In the genomic region with DNA sequence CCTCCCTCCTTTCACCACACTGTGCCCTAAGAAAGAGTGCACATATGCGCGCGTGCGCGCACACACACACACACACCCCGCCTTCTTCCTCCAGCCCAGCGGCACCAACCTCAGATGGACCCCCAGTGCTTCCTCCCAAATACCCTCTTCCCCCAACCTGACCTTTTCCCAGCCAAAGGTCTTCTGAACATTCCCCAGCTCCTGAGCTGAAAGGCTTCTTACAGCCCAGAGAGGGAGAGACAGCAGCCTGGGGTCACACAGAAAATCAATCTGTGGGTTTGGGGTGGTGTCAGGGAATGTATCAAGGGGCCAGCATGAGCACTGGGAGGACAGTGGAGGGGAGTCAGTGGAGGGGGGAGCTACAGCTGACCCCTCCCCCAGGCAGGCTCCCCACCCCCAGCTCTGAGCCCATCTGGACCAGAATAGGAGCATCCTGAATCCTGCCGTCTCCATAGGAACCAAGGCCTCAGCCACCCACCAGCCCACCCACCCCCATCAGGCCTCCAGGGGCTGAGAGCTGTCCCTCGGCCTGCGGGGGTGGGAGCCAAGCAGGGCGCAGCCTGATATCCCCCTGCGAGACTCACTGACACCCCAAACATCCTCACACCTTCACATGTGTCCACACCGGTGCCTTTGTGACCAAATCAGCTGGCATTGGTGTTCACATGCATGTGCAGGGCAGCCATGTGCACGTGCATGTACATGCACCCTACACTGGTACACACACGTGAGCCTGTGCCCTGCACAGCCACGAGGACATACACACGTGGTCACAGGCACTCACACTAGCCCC, we compare ENCODE assay signal across 23 cellular contexts. TPM values are rescaled to one million over a fixed set of nuclear protein-coding genes. Genes with fewer than 3 reads are reported as not detected.
A peak's percentile ranks its signal among the peaks of the same experiment; 100 is the strongest.
DNase-seq lines count a peak whose midpoint lies in the region; ATAC-seq and TF ChIP-seq lines count a peak whose summit lies in the region.
"Had no signal": no experiment of that assay in that cellular context is flagged by ENCODE, and none has a peak within 500 bp of the region (broad histone marks: within the 10 kb centered on the region; RNA-seq: fewer than 3 reads in every experiment).

No MANE protein-coding gene starts in this region.

- POLR2A ChIA-PET in activated CD8-positive, alpha-beta T cell treated with anti-CD3 and anti-CD28 coated beads for 36 hours (lab: Charles Lee) = no interaction called here
- POLR2A ChIA-PET in activated CD8-positive, alpha-beta T cell treated with anti-CD3 and anti-CD28 coated beads, Interleukin-2, amount 10 ng/mL, durations not matched to agents 7 days and 5 days (lab: Charles Lee) = no interaction called here

- no peak overlapping the region for H3K4me3 Mint-ChIP-seq in activated CD8-positive, alpha-beta T cell treated with anti-CD3 and anti-CD28 coated beads for 36 hours
- no peak overlapping the region for H3K4me3 Mint-ChIP-seq in activated CD8-positive, alpha-beta T cell treated with anti-CD3 and anti-CD28 coated beads, Interleukin-2, amount 10 ng/mL, durations not matched to agents 7 days and 5 days
- H3K4me3 Mint-ChIP-seq in activated T-helper 17 cell treated with anti-CD3 and anti-CD28 coated beads, Interleukin-2, amount 50 U/mL, for 72 hours = no peak overlapping the region
- no peak overlapping the region for H3K4me3 Mint-ChIP-seq in CD14-positive monocyte
- H3K4me3 Mint-ChIP-seq: activated CD4-positive, alpha-beta memory T cell treated with anti-CD3 and anti-CD28 coated beads, Interleukin-2, amount 10 ng/mL, durations not matched to agents 7 days and 5 days; activated naive CD4-positive, alpha-beta T cell treated with anti-CD3 and anti-CD28 coated beads for 36 hours; activated T-cell treated with anti-CD3 and anti-CD28 coated beads, Interleukin-2, amount 50 U/mL, for 4 hours; HFFc6; WTC11 had no signal

- H3K9me3 Mint-ChIP-seq in activated CD8-positive, alpha-beta T cell treated with anti-CD3 and anti-CD28 coated beads for 36 hours = no peaks in the 10 kb centered on the region
- no peaks in the 10 kb centered on the region for H3K9me3 Mint-ChIP-seq in activated CD8-positive, alpha-beta T cell treated with anti-CD3 and anti-CD28 coated beads, Interleukin-2, amount 10 ng/mL, durations not matched to agents 7 days and 5 days (ENCODE audit: insufficient read depth)
- H3K9me3 Mint-ChIP-seq in activated T-helper 17 cell treated with anti-CD3 and anti-CD28 coated beads, Interleukin-2, amount 50 U/mL, for 72 hours = no peaks in the 10 kb centered on the region
- no peaks in the 10 kb centered on the region for H3K9me3 Mint-ChIP-seq in CD14-positive monocyte
- H3K9me3 Mint-ChIP-seq: activated CD4-positive, alpha-beta memory T cell treated with anti-CD3 and anti-CD28 coated beads, Interleukin-2, amount 10 ng/mL, durations not matched to agents 7 days and 5 days; activated naive CD4-positive, alpha-beta T cell treated with anti-CD3 and anti-CD28 coated beads for 36 hours; activated T-cell treated with anti-CD3 and anti-CD28 coated beads, Interleukin-2, amount 50 U/mL, for 4 hours; HFFc6 had no signal

- TF ChIP-seq CTCF in activated CD8-positive, alpha-beta T cell treated with anti-CD3 and anti-CD28 coated beads for 36 hours (IDR thresholded peaks at IDR 0.05) = no peak
- TF ChIP-seq CTCF in mucosa of descending colon (IDR thresholded peaks at IDR 0.05) (no peak), upper lobe of right lung (IDR thresholded peaks at IDR 0.05) (no peak), CD14-positive monocyte (IDR thresholded peaks at IDR 0.05) (no peak)

- DNase-seq in activated CD8-positive, alpha-beta T cell treated with anti-CD3 and anti-CD28 coated beads for 36 hours = no peak
- no peak for DNase-seq in activated CD8-positive, alpha-beta T cell treated with anti-CD3 and anti-CD28 coated beads, Interleukin-2, amount 10 ng/mL, durations not matched to agents 7 days and 5 days
- DNase-seq in mucosa of descending colon = no peak
- no peak for DNase-seq in upper lobe of right lung
- no peak for DNase-seq in H7
- DNase-seq in CD14-positive monocyte (ENCODE audit: low spot score) = no peak
- DNase-seq in COLO668 (lab: John Stamatoyannopoulos, UW; ENCODE audit: unreplicated experiment) = no peak
- DNase-seq: activated CD4-positive, alpha-beta memory T cell treated with anti-CD3 and anti-CD28 coated beads, Interleukin-2, amount 10 ng/mL, durations not matched to agents 7 days and 5 days; activated naive CD4-positive, alpha-beta T cell treated with anti-CD3 and anti-CD28 coated beads for 36 hours; activated T-cell treated with anti-CD3 and anti-CD28 coated beads, Interleukin-2, amount 50 U/mL, for 4 hours; central memory CD4-positive, alpha-beta T cell; HFFc6; NCI-H1417 treated with DMSO at 0.1 percent for 48 hours; stimulated activated naive CD4-positive, alpha-beta T cell; transverse colon had no signal

- no peak overlapping the region for H3K27ac ChIP-seq in upper lobe of right lung
- H3K27ac ChIP-seq: pancreas, SJSA1, transverse colon had no signal

- H3K4me1 ChIP-seq in mucosa of descending colon (ENCODE audit: low read depth) (peaks cover 1% of the 10 kb centered on the region), upper lobe of right lung (no peaks in the 10 kb centered on the region)
- H3K4me1 ChIP-seq: pancreas, SJSA1 had no signal

- H3K27me3 ChIP-seq in upper lobe of right lung = peaks cover 5% of the 10 kb centered on the region
- H3K27me3 ChIP-seq in H7 (ENCODE audit: control insufficient read depth, insufficient read depth, low read length) = peaks cover 3% of the 10 kb centered on the region
- H3K27me3 ChIP-seq: pancreas, transverse colon had no signal

- H3K4me1 Mint-ChIP-seq in activated CD8-positive, alpha-beta T cell treated with anti-CD3 and anti-CD28 coated beads for 36 hours (ENCODE audit: low read depth) = peaks cover 5% of the 10 kb centered on the region
- H3K4me1 Mint-ChIP-seq in activated CD8-positive, alpha-beta T cell treated with anti-CD3 and anti-CD28 coated beads, Interleukin-2, amount 10 ng/mL, durations not matched to agents 7 days and 5 days (ENCODE audit: low read depth) = peaks cover 1% of the 10 kb centered on the region
- H3K4me1 Mint-ChIP-seq in activated T-helper 17 cell treated with anti-CD3 and anti-CD28 coated beads, Interleukin-2, amount 50 U/mL, for 72 hours = no peaks in the 10 kb centered on the region
- peaks cover 2% of the 10 kb centered on the region for H3K4me1 Mint-ChIP-seq in CD14-positive monocyte
- H3K4me1 Mint-ChIP-seq: activated CD4-positive, alpha-beta memory T cell treated with anti-CD3 and anti-CD28 coated beads, Interleukin-2, amount 10 ng/mL, durations not matched to agents 7 days and 5 days had no signal

- H3K9me3 ChIP-seq in mucosa of descending colon = no peaks in the 10 kb centered on the region
- no peaks in the 10 kb centered on the region for H3K9me3 ChIP-seq in upper lobe of right lung
- H3K9me3 ChIP-seq: pancreas, SJSA1, transverse colon had no signal

- CTCF ChIA-PET in activated CD8-positive, alpha-beta T cell treated with anti-CD3 and anti-CD28 coated beads for 36 hours (lab: Charles Lee) = interaction anchor here (2.5 kb wide), 1 partner anchor 44 kb away, joined by 8 read pairs; no protein-coding TSS in a partner anchor
- CTCF ChIA-PET in activated CD8-positive, alpha-beta T cell treated with anti-CD3 and anti-CD28 coated beads, Interleukin-2, amount 10 ng/mL, durations not matched to agents 7 days and 5 days (lab: Charles Lee) = no interaction called here

- peak; percentile 13 for ATAC-seq in activated CD8-positive, alpha-beta T cell treated with anti-CD3 and anti-CD28 coated beads for 36 hours
- no peak for ATAC-seq in activated CD8-positive, alpha-beta T cell treated with anti-CD3 and anti-CD28 coated beads, Interleukin-2, amount 10 ng/mL, durations not matched to agents 7 days and 5 days
- peak; percentile 23 for ATAC-seq in activated T-helper 17 cell treated with anti-CD3 and anti-CD28 coated beads, Interleukin-2, amount 50 U/mL, for 72 hours (replicated peaks)
- ATAC-seq in mucosa of descending colon (peak; percentile 4), upper lobe of right lung (peak; percentile 5)
- ATAC-seq: activated T-cell treated with anti-CD3 and anti-CD28 coated beads, Interleukin-2, amount 50 U/mL, for 4 hours had no signal

- no peak overlapping the region for H3K27ac Mint-ChIP-seq in activated CD8-positive, alpha-beta T cell treated with anti-CD3 and anti-CD28 coated beads for 36 hours
- H3K27ac Mint-ChIP-seq in activated CD8-positive, alpha-beta T cell treated with anti-CD3 and anti-CD28 coated beads, Interleukin-2, amount 10 ng/mL, durations not matched to agents 7 days and 5 days = no peak overlapping the region
- H3K27ac Mint-ChIP-seq in activated T-helper 17 cell treated with anti-CD3 and anti-CD28 coated beads, Interleukin-2, amount 50 U/mL, for 72 hours = no peak overlapping the region
- peak overlapping the region in 1 of 7 donors; percentile 9 for H3K27ac Mint-ChIP-seq in CD14-positive monocyte
- H3K27ac Mint-ChIP-seq: activated CD4-positive, alpha-beta memory T cell treated with anti-CD3 and anti-CD28 coated beads, Interleukin-2, amount 10 ng/mL, durations not matched to agents 7 days and 5 days; activated naive CD4-positive, alpha-beta T cell treated with anti-CD3 and anti-CD28 coated beads for 36 hours; HFFc6; WTC11 had no signal

- intact Hi-C loops in activated CD8-positive, alpha-beta T cell treated with anti-CD3 and anti-CD28 coated beads for 36 hours (cut with micrococcal nuclease) = no loop called here
- intact Hi-C loops in mucosa of descending colon (cut with DNase I, micrococcal nuclease) = no loop called here
- intact Hi-C loops in upper lobe of right lung (cut with DNase I) = no loop called here
- intact Hi-C loops in CD14-positive monocyte (cut with micrococcal nuclease) = no loop called here

- H3K36me3 Mint-ChIP-seq in activated CD8-positive, alpha-beta T cell treated with anti-CD3 and anti-CD28 coated beads for 36 hours (ENCODE audit: low read depth) = no peaks in the 10 kb centered on the region
- H3K36me3 Mint-ChIP-seq in activated CD8-positive, alpha-beta T cell treated with anti-CD3 and anti-CD28 coated beads, Interleukin-2, amount 10 ng/mL, durations not matched to agents 7 days and 5 days (ENCODE audit: low read depth) = no peaks in the 10 kb centered on the region
- H3K36me3 Mint-ChIP-seq in activated T-helper 17 cell treated with anti-CD3 and anti-CD28 coated beads, Interleukin-2, amount 50 U/mL, for 72 hours (ENCODE audit: low read depth) = no peaks in the 10 kb centered on the region
- H3K36me3 Mint-ChIP-seq in CD14-positive monocyte = no peaks in the 10 kb centered on the region

- H3K36me3 ChIP-seq in mucosa of descending colon (ENCODE audit: low read depth) (no peaks in the 10 kb centered on the region), upper lobe of right lung (no peaks in the 10 kb centered on the region), H7 (replicated peaks; ENCODE audit: control insufficient read depth, insufficient read depth, low read length) (no peaks in the 10 kb centered on the region)
- H3K36me3 ChIP-seq: pancreas, SJSA1, transverse colon had no signal

- H3K4me3 ChIP-seq in mucosa of descending colon (no peak overlapping the region), upper lobe of right lung (no peak overlapping the region), H7 (ENCODE audit: insufficient read depth, low read depth, low read length) (no peak overlapping the region)
- H3K4me3 ChIP-seq: pancreas, SJSA1, transverse colon had no signal

- no peaks in the 10 kb centered on the region for H3K27me3 Mint-ChIP-seq in activated CD8-positive, alpha-beta T cell treated with anti-CD3 and anti-CD28 coated beads for 36 hours
- H3K27me3 Mint-ChIP-seq in activated CD8-positive, alpha-beta T cell treated with anti-CD3 and anti-CD28 coated beads, Interleukin-2, amount 10 ng/mL, durations not matched to agents 7 days and 5 days (ENCODE audit: low read depth) = peaks cover 8% of the 10 kb centered on the region
- H3K27me3 Mint-ChIP-seq in activated T-helper 17 cell treated with anti-CD3 and anti-CD28 coated beads, Interleukin-2, amount 50 U/mL, for 72 hours = no peaks in the 10 kb centered on the region
- H3K27me3 Mint-ChIP-seq in CD14-positive monocyte (ENCODE audit: low read depth in 3 of 3) = peaks cover 11 to 37% (median 12%) of the 10 kb centered on the region in 3 donors

RNA-seq across cellular contexts. Expression of a gene that starts 5.7 kb away (rescaled TPM):
- total RNA-seq in activated CD8-positive, alpha-beta T cell treated with anti-CD3 and anti-CD28 coated beads for 36 hours = 10 to 100 TPM in 1 of 2 experiments, 1 to 10 TPM in 1; 9.8 to 12.4 TPM
- total RNA-seq in activated CD8-positive, alpha-beta T cell treated with anti-CD3 and anti-CD28 coated beads, Interleukin-2, amount 10 ng/mL, durations not matched to agents 7 days and 5 days = under 1 TPM; 0.26 to 0.47 TPM
- total RNA-seq in activated T-helper 17 cell treated with anti-CD3 and anti-CD28 coated beads, Interleukin-2, amount 50 U/mL, for 72 hours = 10 to 100 TPM in 1 of 2 donors, 1 to 10 TPM in 1; 1.0 to 21.3 TPM
- total RNA-seq in mucosa of descending colon = 1 to 10 TPM; 3.3 to 7.9 (median 6.5) TPM
- total RNA-seq in upper lobe of right lung = 0.26 TPM
- total RNA-seq in H7 (2014; rRNA removed; shearing (Covaris generic)) = 4.4 and 4.5 TPM in 2 replicates
- polyA plus RNA-seq in CD14-positive monocyte = not detected
- total RNA-seq: A172, HFFc6, MCF 10A, SJSA1 had no signal

RNA-seq across cellular contexts. Expression of a gene that starts 19.7 kb away (rescaled TPM):
- 1 to 10 TPM; 1.7 to 1.9 TPM for total RNA-seq in activated CD8-positive, alpha-beta T cell treated with anti-CD3 and anti-CD28 coated beads for 36 hours
- total RNA-seq in activated CD8-positive, alpha-beta T cell treated with anti-CD3 and anti-CD28 coated beads, Interleukin-2, amount 10 ng/mL, durations not matched to agents 7 days and 5 days = under 1 TPM; 0.23 to 0.34 TPM
- 1 to 10 TPM in 1 of 2 donors, under 1 TPM in 1; 0.32 to 1.2 TPM for total RNA-seq in activated T-helper 17 cell treated with anti-CD3 and anti-CD28 coated beads, Interleukin-2, amount 50 U/mL, for 72 hours
- total RNA-seq in mucosa of descending colon (under 1 TPM in 1 of 3 donors, not detected in 2; 0.34 TPM), upper lobe of right lung (not detected)
- 0.33 TPM in 1 of 2 replicates, not detected in the other for total RNA-seq in H7 (2014; rRNA removed; shearing (Covaris generic))
- polyA plus RNA-seq in CD14-positive monocyte = under 1 TPM in 1 of 2 donors, not detected in 1; 0.14 TPM
- total RNA-seq: frontal cortex, MCF 10A, PC-3, SJSA1, transverse colon had no signal

RNA-seq across cellular contexts. Expression of a gene that starts 55.4 kb away (rescaled TPM):
- 100 to 1,000 TPM; 112 to 133 TPM for total RNA-seq in activated CD8-positive, alpha-beta T cell treated with anti-CD3 and anti-CD28 coated beads for 36 hours
- total RNA-seq in activated CD8-positive, alpha-beta T cell treated with anti-CD3 and anti-CD28 coated beads, Interleukin-2, amount 10 ng/mL, durations not matched to agents 7 days and 5 days = 10 to 100 TPM; 79.4 to 82.0 TPM
- total RNA-seq in activated T-helper 17 cell treated with anti-CD3 and anti-CD28 coated beads, Interleukin-2, amount 50 U/mL, for 72 hours = 10 to 100 TPM; 47.4 to 86.9 TPM
- 10 to 100 TPM; 46.4 to 60.6 (median 53.2) TPM for total RNA-seq in mucosa of descending colon
- 55.8 TPM for total RNA-seq in upper lobe of right lung
- 93.9 and 101 TPM in 2 replicates for total RNA-seq in H7 (2014; rRNA removed; shearing (Covaris generic))
- polyA plus RNA-seq in CD14-positive monocyte = 10 to 100 TPM in 1 of 2 donors, 1 to 10 TPM in 1; 7.9 to 13.6 TPM

RNA-seq across cellular contexts. Expression of a gene that starts 55.7 kb away (rescaled TPM):
- total RNA-seq in activated CD8-positive, alpha-beta T cell treated with anti-CD3 and anti-CD28 coated beads for 36 hours = 10 to 100 TPM; 18.5 to 19.1 TPM
- 10 to 100 TPM; 21.0 to 22.6 TPM for total RNA-seq in activated CD8-positive, alpha-beta T cell treated with anti-CD3 and anti-CD28 coated beads, Interleukin-2, amount 10 ng/mL, durations not matched to agents 7 days and 5 days
- 10 to 100 TPM; 14.2 to 23.9 TPM for total RNA-seq in activated T-helper 17 cell treated with anti-CD3 and anti-CD28 coated beads, Interleukin-2, amount 50 U/mL, for 72 hours
- total RNA-seq in mucosa of descending colon = 10 to 100 TPM; 13.0 to 17.0 (median 14.9) TPM
- 16.4 TPM for total RNA-seq in upper lobe of right lung
- 42.3 and 45.9 TPM in 2 replicates for total RNA-seq in H7 (2014; rRNA removed; shearing (Covaris generic))
- polyA plus RNA-seq in CD14-positive monocyte = 10 to 100 TPM; 16.4 to 17.6 TPM
